ENCODE assay signal across 8 cellular contexts in the genomic region with DNA sequence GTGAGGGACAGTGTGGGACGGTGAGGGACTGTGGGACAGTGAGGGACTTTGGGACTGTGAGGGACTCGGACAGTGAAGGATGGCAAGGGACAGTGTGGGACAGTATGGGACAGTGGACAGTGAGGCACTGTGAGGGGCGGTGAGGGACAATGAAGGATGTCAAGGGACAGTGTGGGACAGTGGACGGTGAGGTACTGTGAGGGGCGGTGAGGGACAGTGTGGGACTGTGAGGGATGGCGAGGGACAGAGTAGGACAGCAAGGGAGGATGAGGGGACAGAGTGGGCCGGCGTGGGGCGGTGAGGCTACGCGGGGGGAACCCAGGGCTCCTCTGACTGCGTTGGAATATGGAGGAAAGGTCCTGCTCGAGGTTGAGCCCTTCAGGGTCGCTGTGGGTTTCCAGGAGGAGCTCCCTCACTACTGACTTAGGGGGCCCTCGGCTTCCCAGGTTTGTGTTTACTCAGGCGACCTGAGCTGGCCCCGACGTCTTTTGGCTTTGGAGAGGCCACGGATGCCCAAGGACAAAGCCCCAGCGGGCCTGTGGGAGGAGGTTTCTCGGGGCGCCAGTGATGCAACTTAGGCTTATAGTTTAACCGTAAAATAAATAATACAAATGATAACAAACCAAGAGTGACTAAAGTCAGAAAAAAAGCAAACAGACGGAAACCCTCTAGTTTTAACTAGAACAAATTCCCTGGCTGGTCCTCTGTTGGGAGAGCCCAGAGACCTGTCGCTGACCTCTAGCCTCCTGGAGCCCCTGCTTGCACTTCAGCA. TPM values are rescaled to one million over a fixed set of nuclear protein-coding genes. Genes with fewer than 3 reads are reported as not detected.
DNase-seq lines count a peak whose midpoint lies in the region; ATAC-seq, FAIRE-seq and TF ChIP-seq lines count a peak whose summit lies in the region.

No MANE protein-coding gene starts in this region.

- no peak overlapping the region for H3K4me2 ChIP-seq in Karpas-422 (ENCODE audit: low read depth, low read length, poor library complexity, severe bottlenecking)

- H2AFZ ChIP-seq in Karpas-422 (ENCODE audit: low read length): no peak overlapping the region

- intact Hi-C loops in kidney (cut with DNase I): no loop called here

- peak overlapping the region; percentile 9 to 84 for H3K9ac ChIP-seq in kidney (ENCODE audit: low read length in 2 of 2)
- no peak overlapping the region for H3K9ac ChIP-seq in Karpas-422 (ENCODE audit: low read length)

- no peaks in the 10 kb centered on the region for H3K9me3 Mint-ChIP-seq in stimulated activated naive CD8-positive, alpha-beta T cell treated with anti-CD3 and anti-CD28 coated beads, Interleukin-15, amount 100 ng/mL, for 72 hours

- H4K20me1 ChIP-seq in Karpas-422 (ENCODE audit: insufficient read depth, low read depth, low read length): no peaks in the 10 kb centered on the region

- no peaks in the 10 kb centered on the region for H3K79me2 ChIP-seq in Karpas-422 (ENCODE audit: low read length)

- no peaks in the 10 kb centered on the region for H3K9me2 ChIP-seq in Karpas-422 (replicated peaks; ENCODE audit: insufficient read depth, low read length)

- H3K27me3 ChIP-seq in Karpas-422 (ENCODE audit: low read length): no peaks in the 10 kb centered on the region

- H3K4me3 ChIP-seq in kidney (ENCODE audit: low read length in 2 of 2): peak overlapping the region; percentile 70 to 97
- no peak overlapping the region for H3K4me3 ChIP-seq in Karpas-422 (ENCODE audit: low read length)

- peak overlapping the region; percentile 44 to 73 for H3K4me3 Mint-ChIP-seq in stimulated activated naive CD8-positive, alpha-beta T cell treated with anti-CD3 and anti-CD28 coated beads, Interleukin-15, amount 100 ng/mL, for 72 hours

- in situ Hi-C loops in KBM-7 (cut with MboI; ENCODE audit: low pct_unique_long_range_greater_than_20kb, low sequenced_read_pairs): no loop called here

- ATAC-seq in stimulated activated naive CD8-positive, alpha-beta T cell treated with anti-CD3 and anti-CD28 coated beads, Interleukin-15, amount 100 ng/mL, for 72 hours: no peak
- ATAC-seq in HG03095 (IDR thresholded peaks at IDR 0.05; ENCODE audit: unreplicated experiment): no peak

- H3K27me3 Mint-ChIP-seq in stimulated activated naive CD8-positive, alpha-beta T cell treated with anti-CD3 and anti-CD28 coated beads, Interleukin-15, amount 100 ng/mL, for 72 hours: peaks cover 53% of the 10 kb centered on the region

- FAIRE-seq in kidney (lab: Jason Lieb, UNC): no peak

- H3K36me3 ChIP-seq in kidney (ENCODE audit: control insufficient read depth in 1 of 2, insufficient read depth in 2 of 2, low read length in 2 of 2) (peaks cover 5 to 7% of the 10 kb centered on the region in 2 donors), Karpas-422 (ENCODE audit: insufficient read depth, low read length) (no peaks in the 10 kb centered on the region)

- TF ChIP-seq CTCF in kidney (IDR thresholded peaks at IDR 0.05; ENCODE audit: borderline replicate concordance, extremely low read depth, insufficient read depth): no peak

- H3K4me1 Mint-ChIP-seq in stimulated activated naive CD8-positive, alpha-beta T cell treated with anti-CD3 and anti-CD28 coated beads, Interleukin-15, amount 100 ng/mL, for 72 hours: peaks cover 17% of the 10 kb centered on the region

- H3K27ac ChIP-seq in kidney (ENCODE audit: low read depth in 2 of 2, low read length in 2 of 2) (peak overlapping the region; percentile 90 to 97), Karpas-422 (ENCODE audit: low read length) (no peak overlapping the region)

- DNase-seq in HT-29 (ENCODE audit: low spot score) (peak; percentile 71), astrocyte of the hippocampus (ENCODE audit: low read depth, low spot score) (peak; percentile 65), kidney (peak; percentile 86), Karpas-422 (no peak), KBM-7 (no peak), GDM1 (lab: John Stamatoyannopoulos, UW) (no peak)
- no peak for DNase-seq in stimulated activated naive CD8-positive, alpha-beta T cell treated with anti-CD3 and anti-CD28 coated beads, Interleukin-15, amount 100 ng/mL, for 72 hours

- H3K9me3 ChIP-seq in kidney (ENCODE audit: control insufficient read depth in 1 of 2, low read length in 2 of 2) (no peaks in the 10 kb centered on the region), Karpas-422 (ENCODE audit: low read length) (no peaks in the 10 kb centered on the region)

- H3K4me1 ChIP-seq in kidney (ENCODE audit: control insufficient read depth in 1 of 2, insufficient read depth in 1 of 2, low read depth in 1 of 2, low read length in 2 of 2) (peaks cover 8 to 11% of the 10 kb centered on the region in 2 donors), Karpas-422 (ENCODE audit: low read length) (no peaks in the 10 kb centered on the region)

- no peak overlapping the region for H3K27ac Mint-ChIP-seq in stimulated activated naive CD8-positive, alpha-beta T cell treated with anti-CD3 and anti-CD28 coated beads, Interleukin-15, amount 100 ng/mL, for 72 hours

RNA-seq across cellular contexts. Expression of a gene that starts 1.1 kb away (rescaled TPM):
- total RNA-seq in HT-29 (2014; rRNA removed; shearing (Covaris generic)): 76.1 and 76.5 TPM in 2 replicates
- 71.3 TPM for total RNA-seq in kidney
- 25.0 TPM for polyA plus RNA-seq in kidney (ENCODE audit: insufficient read depth, low read depth, low replicate concordance)
- total RNA-seq in Karpas-422 (2014; rRNA removed; shearing (Covaris generic); ENCODE audit: low replicate concordance): not detected in 2 replicates

Comparison
In these comparisons a context has a peak if more than half of its experiments do, and no peak if none do; other contexts are left out.
1. DNase-seq: peak in HT-29 (single experiment), astrocyte of the hippocampus (single experiment) and kidney (single experiment); none in stimulated activated naive CD8-positive, alpha-beta T cell treated with anti-CD3 and anti-CD28 coated beads, Interleukin-15, amount 100 ng/mL, for 72 hours (0 of 2), Karpas-422 (single experiment), KBM-7 (single experiment) and GDM1 (single experiment).
2. RNA of a gene that starts 1.1 kb away (total RNA-seq): 76.1 to 76.5 TPM in HT-29 and 71.3 TPM in kidney (single experiment); not detected in Karpas-422; every median in the first group is over 10 times any median in the second.